7 cellular contexts compared by ENCODE assay signal in the genomic region with DNA sequence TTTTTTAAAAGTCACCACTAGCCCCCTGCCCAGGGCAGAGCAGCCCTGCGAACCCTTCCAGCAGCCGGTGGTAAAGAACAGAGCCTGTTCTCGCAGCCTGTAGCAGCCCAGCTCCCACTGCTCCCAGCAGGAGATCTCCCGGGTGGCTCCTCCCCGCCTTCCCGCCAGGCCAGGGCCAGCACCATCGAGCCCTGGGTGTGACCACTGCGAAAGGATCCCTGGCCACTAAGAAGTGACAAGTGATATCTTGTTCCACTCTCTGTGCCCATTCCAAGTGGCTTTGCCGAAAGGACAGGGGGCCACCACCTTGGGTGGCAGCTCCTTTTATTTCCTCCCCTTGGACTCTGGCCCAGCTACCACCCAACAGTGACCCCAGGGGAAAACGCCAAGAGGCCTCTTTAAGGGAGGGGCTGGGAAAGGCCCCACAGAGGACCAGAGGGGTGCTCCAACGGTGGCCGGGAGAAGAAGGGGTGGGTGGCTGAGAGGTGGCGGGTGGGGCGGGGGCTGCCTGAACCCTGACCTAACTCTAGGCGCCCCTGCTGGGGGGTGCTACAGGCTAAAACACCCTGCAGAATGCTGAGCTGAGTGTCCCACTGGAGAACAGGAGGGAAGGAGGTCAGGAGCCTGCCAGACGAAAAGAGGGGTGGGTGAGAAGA. TPM values are rescaled to one million over a fixed set of nuclear protein-coding genes. Genes with fewer than 3 reads are reported as not detected.
DNase-seq lines count a peak whose midpoint lies in the region; ATAC-seq, FAIRE-seq and TF ChIP-seq lines count a peak whose summit lies in the region.

No MANE protein-coding gene starts in this region.

- DNase-seq in HL-60 (ENCODE audit: low read depth in 1 of 2, low spot score in 1 of 2) (no peak), hepatocyte (ENCODE audit: low spot score) (peak; percentile 57), small intestine (peak; percentile 37), NCI-H2107 (lab: John Stamatoyannopoulos, UW) (no peak)
- no peak for DNase-seq in activated naive CD4-positive, alpha-beta T cell treated with anti-CD3 and anti-CD28 coated beads, Interleukin-2, amount 50 U/mL, for 72 hours (ENCODE audit: low spot score in 2 of 2)
- no peak for DNase-seq in NK-92 treated with Interleukin-12 subunit alpha and Interleukin-12 subunit beta, amount 100 ng/mL, for 24 hours (lab: John Stamatoyannopoulos, UW)

- no peak for ATAC-seq in activated naive CD4-positive, alpha-beta T cell treated with anti-CD3 and anti-CD28 coated beads, Interleukin-2, amount 50 U/mL, for 72 hours
- ATAC-seq in GM19452 (IDR thresholded peaks at IDR 0.05; ENCODE audit: unreplicated experiment), result no peak

- 51% methylated on average over 15 of the region's 16 CpGs for WGBS in hepatocyte (ENCODE audit: low lambda C conversion rate, missing lambda C conversion rate)
- WGBS in small intestine, 3 donors, result 24 to 42% (median 41%) methylated on average over 13 to 16 of the region's 16 CpGs

- H2AFZ ChIP-seq in hepatocyte, result no peak overlapping the region

- TF ChIP-seq CTCF in HL-60 (IDR thresholded peaks at IDR 0.05; ENCODE audit: insufficient read depth, low read length) (no peak), hepatocyte (IDR thresholded peaks at IDR 0.05; ENCODE audit: poor library complexity) (no peak)

- H3K4me3 ChIP-seq in HL-60 (replicated peaks; ENCODE audit: insufficient read depth, low read length), result peak overlapping the region; percentile 63
- H3K4me3 ChIP-seq in hepatocyte, result peak overlapping the region; percentile 66
- peak overlapping the region; percentile 20 to 95 for H3K4me3 ChIP-seq in small intestine (ENCODE audit: low read depth in 1 of 2, low read length in 2 of 2)

- H3K9me3 Mint-ChIP-seq in activated naive CD4-positive, alpha-beta T cell treated with anti-CD3 and anti-CD28 coated beads, Interleukin-2, amount 50 U/mL, for 72 hours, result no peaks in the 10 kb centered on the region

- H3K27ac Mint-ChIP-seq in activated naive CD4-positive, alpha-beta T cell treated with anti-CD3 and anti-CD28 coated beads, Interleukin-2, amount 50 U/mL, for 72 hours, result peak overlapping the region; percentile 55 to 60

- H3K36me3 Mint-ChIP-seq in activated naive CD4-positive, alpha-beta T cell treated with anti-CD3 and anti-CD28 coated beads, Interleukin-2, amount 50 U/mL, for 72 hours, result no peaks in the 10 kb centered on the region

- no peaks in the 10 kb centered on the region for H3K36me3 ChIP-seq in hepatocyte (replicated peaks; ENCODE audit: insufficient read depth, low read depth)
- no peaks in the 10 kb centered on the region for H3K36me3 ChIP-seq in small intestine (ENCODE audit: control insufficient read depth in 2 of 2, insufficient read depth in 2 of 2, low read length in 2 of 2)

- H3K9me3 ChIP-seq in hepatocyte (ENCODE audit: low read depth) (no peaks in the 10 kb centered on the region), small intestine (ENCODE audit: control insufficient read depth, low read depth) (no peaks in the 10 kb centered on the region)

- H3K27me3 ChIP-seq in HL-60 (ENCODE audit: insufficient read depth, poor library complexity, severe bottlenecking) (no peaks in the 10 kb centered on the region), hepatocyte (no peaks in the 10 kb centered on the region), small intestine (ENCODE audit: control insufficient read depth in 2 of 2, insufficient read depth in 2 of 2, low read length in 2 of 2) (no peaks in the 10 kb centered on the region)

- peaks cover 61% of the 10 kb centered on the region for H3K79me2 ChIP-seq in hepatocyte

- H3K9me2 ChIP-seq in hepatocyte (replicated peaks; ENCODE audit: insufficient read depth), result no peaks in the 10 kb centered on the region

- H3K4me2 ChIP-seq in hepatocyte, result peak overlapping the region; percentile 97

- peak overlapping the region; percentile 84 for H3K27ac ChIP-seq in HL-60 (replicated peaks)
- H3K27ac ChIP-seq in hepatocyte, result peak overlapping the region; percentile 86
- H3K27ac ChIP-seq in small intestine (ENCODE audit: low read depth in 1 of 2, low read length in 1 of 2), result peak overlapping the region in 1 of 2 donors; percentile 72

- FAIRE-seq in small intestine (lab: Jason Lieb, UNC), result no peak

- peaks cover 52% of the 10 kb centered on the region for H4K20me1 ChIP-seq in hepatocyte (ENCODE audit: insufficient read depth, poor library complexity, severe bottlenecking)

- H3K4me1 ChIP-seq in hepatocyte (ENCODE audit: insufficient read depth) (peaks cover 24% of the 10 kb centered on the region), small intestine (ENCODE audit: control insufficient read depth in 2 of 2, insufficient read depth in 1 of 2, low read depth in 1 of 2, low read length in 1 of 2) (no peaks in the 10 kb centered on the region)

RNA-seq across cellular contexts. Expression of a gene that starts 1.6 kb away (rescaled TPM):
- total RNA-seq in activated naive CD4-positive, alpha-beta T cell treated with anti-CD3 and anti-CD28 coated beads, Interleukin-2, amount 50 U/mL, for 72 hours, result 10 to 100 TPM in 1 of 2 donors, 1 to 10 TPM in 1; 4.5 to 10.0 TPM
- 12.3 and 13.0 TPM in 2 replicates for total RNA-seq in hepatocyte
- 7.1 and 11.0 TPM in 2 replicates for polyA plus RNA-seq in hepatocyte
- polyA plus RNA-seq in small intestine, result 1 to 10 TPM; 4.9 to 9.6 (median 6.5) TPM

RNA-seq across cellular contexts. Expression of a gene that starts 25.2 kb away (rescaled TPM):
- total RNA-seq in activated naive CD4-positive, alpha-beta T cell treated with anti-CD3 and anti-CD28 coated beads, Interleukin-2, amount 50 U/mL, for 72 hours, result 10 to 100 TPM; 13.3 to 26.2 TPM
- total RNA-seq in hepatocyte, result 32.9 and 37.8 TPM in 2 replicates
- 45.3 and 47.6 TPM in 2 replicates for polyA plus RNA-seq in hepatocyte
- 10 to 100 TPM; 21.2 to 43.9 (median 25.4) TPM for polyA plus RNA-seq in small intestine

Comparison
In these comparisons a context has a peak if more than half of its experiments do, and no peak if none do; other contexts are left out.
1. DNase-seq: peak in hepatocyte (single experiment) and small intestine (single experiment); none in HL-60 (0 of 2), activated naive CD4-positive, alpha-beta T cell treated with anti-CD3 and anti-CD28 coated beads, Interleukin-2, amount 50 U/mL, for 72 hours (0 of 2), NCI-H2107 (single experiment) and NK-92 treated with Interleukin-12 subunit alpha and Interleukin-12 subunit beta, amount 100 ng/mL, for 24 hours (single experiment).
2. Peak in every context shown above with its lines, with median percentiles within 50 percentile points of each other: H3K4me3 ChIP-seq.